ENCODE assay signal across 13 cellular contexts in genomic region chr15:63694184-63694583, GRCh38.
DNase-seq lines count a peak whose midpoint lies in the region; ATAC-seq and FAIRE-seq lines count a peak whose summit lies in the region.
"Had no signal": no experiment of that assay in that cellular context is flagged by ENCODE, and none has a peak within 500 bp of the region (broad histone marks: within the 10 kb centered on the region; RNA-seq: fewer than 3 reads in every experiment).

No MANE protein-coding gene starts in this region.

- H3K9me3 Mint-ChIP-seq in activated T-cell treated with anti-CD3 and anti-CD28 coated beads, Interleukin-2, amount 50 U/mL, for 72 hours, result no peaks in the 10 kb centered on the region
- H3K9me3 Mint-ChIP-seq: CD4-positive, alpha-beta T cell had no signal

- intact Hi-C loops in Right ventricle myocardium superior (cut with DNase I) (no loop called here), left cardiac atrium (cut with DNase I) (no loop called here)

- no peak overlapping the region for H3K4me3 Mint-ChIP-seq in activated T-cell treated with anti-CD3 and anti-CD28 coated beads, Interleukin-2, amount 50 U/mL, for 72 hours
- H3K4me3 Mint-ChIP-seq: CD4-positive, alpha-beta T cell had no signal

- no peaks in the 10 kb centered on the region for H3K27me3 Mint-ChIP-seq in activated T-cell treated with anti-CD3 and anti-CD28 coated beads, Interleukin-2, amount 50 U/mL, for 72 hours (ENCODE audit: low read depth)
- H3K27me3 Mint-ChIP-seq: CD4-positive, alpha-beta T cell had no signal

- peaks cover 5% of the 10 kb centered on the region for H3K4me1 Mint-ChIP-seq in activated T-cell treated with anti-CD3 and anti-CD28 coated beads, Interleukin-2, amount 50 U/mL, for 72 hours (ENCODE audit: low read depth)

- H3K27ac Mint-ChIP-seq in activated T-cell treated with anti-CD3 and anti-CD28 coated beads, Interleukin-2, amount 50 U/mL, for 72 hours, result peak overlapping the region; percentile 87
- H3K27ac Mint-ChIP-seq: CD4-positive, alpha-beta T cell had no signal

- ATAC-seq in activated T-cell treated with anti-CD3 and anti-CD28 coated beads, Interleukin-2, amount 50 U/mL, for 72 hours (replicated peaks in 1 of 2), result no peak
- peak; percentile 43 for ATAC-seq in Right ventricle myocardium superior (ENCODE audit: poor library complexity)
- ATAC-seq in left cardiac atrium, result no peak
- ATAC-seq in HG03175 (IDR thresholded peaks at IDR 0.05; ENCODE audit: unreplicated experiment), result no peak
- ATAC-seq: GM12878 had no signal

- FAIRE-seq in GM19239 (lab: Jason Lieb, UNC), result peak; percentile 26
- FAIRE-seq: GM12878, GM18507, H1 had no signal

- DNase-seq in activated T-cell treated with anti-CD3 and anti-CD28 coated beads, Interleukin-2, amount 50 U/mL, for 72 hours, result no peak
- DNase-seq in activated T-cell treated with anti-CD3 and anti-CD28 coated beads for 4 hours (no peak), Right ventricle myocardium superior (no peak), left cardiac atrium (no peak), GM19239 (ENCODE audit: insufficient read length, low spot score) (no peak), NCI-H82 (lab: John Stamatoyannopoulos, UW) (no peak)
- DNase-seq: ACHN; CD4-positive, alpha-beta T cell; DMS79 had no signal

- H3K36me3 Mint-ChIP-seq in activated T-cell treated with anti-CD3 and anti-CD28 coated beads, Interleukin-2, amount 50 U/mL, for 72 hours (ENCODE audit: insufficient read depth in 2 of 2), result peaks cover 6 to 16% of the 10 kb centered on the region in 2 donors
